Comparison of ENCODE assay signal across 2 cellular contexts in genomic region chr4:118826723-118827444, GRCh38.
A peak's percentile ranks its signal among the peaks of the same experiment; 100 is the strongest.
TF ChIP-seq lines count a peak whose summit lies in the region.

No MANE protein-coding gene starts in this region.

TF ChIP-seq in GM23338, 12 proteins besides CTCF, POLR2A, EP300 and RAD21 (continued from another document):
- TF ChIP-seq ZNF462 (CRISPR knock-in tag; IDR thresholded peaks at IDR 0.05) (0 out of 2 replicates have a peak, but pooled peaks have one; percentile 13), NANOG (IDR thresholded peaks at IDR 0.05; ENCODE audit: borderline replicate concordance) (no peak; the same call in 1 of the 2 replicates)

TF ChIP-seq in liver, 16 proteins besides CTCF, POLR2A, EP300 and RAD21 (continued from another document):
- TF ChIP-seq ATF3 (IDR thresholded peaks at IDR 0.05) (peak; percentile 91), EGR1 (IDR thresholded peaks at IDR 0.05; ENCODE audit: low read depth in 2 of 2) (peak; percentile 20 to 48)
TF ChIP-seq in liver: peak in this region for 16.
